8 cellular contexts compared by ENCODE assay signal in the genomic region with DNA sequence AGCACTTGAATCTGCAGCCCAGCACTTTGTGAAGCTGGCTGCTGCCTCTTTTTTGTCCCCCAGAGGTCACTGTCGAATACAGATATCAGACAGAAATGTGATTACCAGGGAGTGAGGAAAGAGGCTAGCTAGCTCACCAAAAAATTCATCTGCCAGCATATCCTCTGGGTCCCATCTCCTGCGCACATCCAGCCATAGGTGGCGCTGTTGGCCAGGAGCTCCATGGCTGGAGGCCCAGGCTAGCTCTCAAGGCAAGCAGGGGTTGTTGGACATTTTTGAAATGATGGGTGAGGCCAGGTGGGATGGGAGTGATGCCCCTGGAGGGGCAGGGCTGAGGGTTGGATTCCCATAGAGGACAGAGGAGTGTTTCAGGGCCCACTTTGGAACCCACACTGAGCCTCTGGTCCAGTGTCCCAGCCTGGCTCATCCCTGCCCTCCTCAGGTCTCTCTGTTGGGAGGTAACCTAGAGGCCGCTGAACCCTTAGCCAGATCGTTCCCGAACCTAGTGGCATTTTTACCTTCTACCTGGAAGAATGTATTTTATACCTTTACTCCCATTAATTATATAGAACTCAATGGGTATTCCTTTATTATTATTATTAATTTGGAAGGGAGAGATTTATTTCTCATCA. TPM values are rescaled to one million over a fixed set of nuclear protein-coding genes. Genes with fewer than 3 reads are reported as not detected.
DNase-seq lines count a peak whose midpoint lies in the region; ATAC-seq lines count a peak whose summit lies in the region.

No MANE protein-coding gene starts in this region.

- peaks cover 0 to 1% (median 0%) of the 10 kb centered on the region in 4 donors for H3K4me1 Mint-ChIP-seq in naive thymus-derived CD8-positive, alpha-beta T cell

- ATAC-seq in esophagus mucosa: peak; percentile 84
- peak; percentile 82 to 85 for ATAC-seq in naive thymus-derived CD8-positive, alpha-beta T cell

- H3K4me3 Mint-ChIP-seq in naive thymus-derived CD8-positive, alpha-beta T cell: no peak overlapping the region

- H3K27me3 Mint-ChIP-seq in naive thymus-derived CD8-positive, alpha-beta T cell: no peaks in the 10 kb centered on the region

- peak overlapping the region in 5 of 10 donors; percentile 14 to 79 (median 34) for H3K27ac Mint-ChIP-seq in naive thymus-derived CD8-positive, alpha-beta T cell

- no peaks in the 10 kb centered on the region for H3K9me3 Mint-ChIP-seq in naive thymus-derived CD8-positive, alpha-beta T cell

- POLR2A ChIA-PET in naive thymus-derived CD8-positive, alpha-beta T cell (lab: Charles Lee): no interaction called here

- peaks cover 0 to 24% (median 0%) of the 10 kb centered on the region in 3 donors for H3K36me3 Mint-ChIP-seq in naive thymus-derived CD8-positive, alpha-beta T cell

- DNase-seq in NCI-H1417 (lab: John Stamatoyannopoulos, UW): peak; percentile 51 to 76 (median 57)
- DNase-seq in NCI-H1417 treated with DMSO at 0.1 percent for 48 hours (lab: John Stamatoyannopoulos, UW): no peak
- DNase-seq in HT-29 (ENCODE audit: low spot score): peak; percentile 86
- peak; percentile 46 for DNase-seq in OCI-M2 (lab: John Stamatoyannopoulos, UW; ENCODE audit: unreplicated experiment)
- peak; percentile 64 for DNase-seq in activated T-cell treated with anti-CD3 and anti-CD28 coated beads for 48 hours (ENCODE audit: low read depth)
- peak; percentile 7 to 73 (median 44) for DNase-seq in naive thymus-derived CD8-positive, alpha-beta T cell
- peak; percentile 46 for DNase-seq in stromal cell of bone marrow (ENCODE audit: low read depth)

RNA-seq across cellular contexts. Expression of gene DPCD, which starts 14.8 kb away (rescaled TPM):
- total RNA-seq in HT-29 (2014; rRNA removed; shearing (Covaris generic)): 22.1 and 35.7 TPM in 2 replicates
- 19.0 TPM for total RNA-seq in esophagus mucosa
- 1 to 10 TPM in 1 of 2 experiments, under 1 TPM in 1; 0.75 to 1.4 TPM for total RNA-seq in naive thymus-derived CD8-positive, alpha-beta T cell
- polyA plus RNA-seq in naive thymus-derived CD8-positive, alpha-beta T cell: 1 to 10 TPM; 1.3 to 3.0 (median 2.4) TPM

RNA-seq across cellular contexts. Expression of gene POLL, which starts 14.8 kb away (rescaled TPM):
- 22.6 and 32.0 TPM in 2 replicates for total RNA-seq in HT-29 (2014; rRNA removed; shearing (Covaris generic))
- total RNA-seq in esophagus mucosa: 13.5 TPM
- 10 to 100 TPM; 44.0 to 48.9 TPM for total RNA-seq in naive thymus-derived CD8-positive, alpha-beta T cell
- 10 to 100 TPM; 10.6 to 16.7 (median 12.5) TPM for polyA plus RNA-seq in naive thymus-derived CD8-positive, alpha-beta T cell
